ENCODE assay signal across 24 cellular contexts in genomic region chr22:35868938-35869337, GRCh38.
A peak's percentile ranks its signal among the peaks of the same experiment; 100 is the strongest.
DNase-seq lines count a peak whose midpoint lies in the region; ATAC-seq and TF ChIP-seq lines count a peak whose summit lies in the region.
"Had no signal": no experiment of that assay in that cellular context is flagged by ENCODE, and none has a peak within 500 bp of the region (broad histone marks: within the 10 kb centered on the region; RNA-seq: fewer than 3 reads in every experiment).

No MANE protein-coding gene starts in this region.

- H3K36me3 ChIP-seq in psoas muscle (ENCODE audit: insufficient read depth in 1 of 2, low read depth in 1 of 2): no peaks in the 10 kb centered on the region
- H3K36me3 ChIP-seq: Peyer's patch, right lobe of liver had no signal

- no peaks in the 10 kb centered on the region for H3K9me3 ChIP-seq in psoas muscle
- H3K9me3 ChIP-seq: body of pancreas, mucosa of descending colon, Peyer's patch, right lobe of liver had no signal

- H3K4me1 ChIP-seq in psoas muscle: peaks cover 70% of the 10 kb centered on the region

- TF ChIP-seq CTCF in psoas muscle (IDR thresholded peaks at IDR 0.05): no peak

- WGBS in psoas muscle, 3 donors: 96 to 100% (median 98%) methylated on average over 5 of the region's 5 CpGs

- no peak overlapping the region for H3K4me3 ChIP-seq in psoas muscle
- H3K4me3 ChIP-seq: body of pancreas, dorsolateral prefrontal cortex, K562, mucosa of descending colon, Peyer's patch, right lobe of liver had no signal

- DNase-seq in EH (ENCODE audit: low read depth) (peak; percentile 50), M059J (ENCODE audit: low read depth) (peak; percentile 9), epithelial cell of prostate (ENCODE audit: low read depth, low spot score) (no peak), psoas muscle (no peak), NCI-H2227 (lab: John Stamatoyannopoulos, UW; ENCODE audit: unreplicated experiment) (no peak), Kasumi-1 (lab: John Stamatoyannopoulos, UW) (no peak)
- DNase-seq in activated CD4-positive, CD25-positive, alpha-beta regulatory T cell (lab: John Stamatoyannopoulos, UW): no peak
- DNase-seq: activated CD4-positive, alpha-beta T cell treated with anti-CD3 and anti-CD28 coated beads for 48 hours; activated naive CD4-positive, alpha-beta T cell treated with anti-CD3 and anti-CD28 coated beads for 36 hours; body of pancreas; dorsolateral prefrontal cortex; GDM1; GOT3; hypothalamus; mucosa of descending colon; NCI-H1092 treated with DMSO at 0.1 percent for 48 hours; NCI-H2107; NCI-H748 treated with DMSO at 0.1 percent for 48 hours; occipital lobe; Peyer's patch; right lobe of liver; stimulated activated CD4-positive, alpha-beta T cell treated with anti-CD3 and anti-CD28 coated beads, Interleukin-2, amount 100 ng/mL, for 24 hours had no signal

- H3K27me3 ChIP-seq in psoas muscle (ENCODE audit: insufficient read depth in 3 of 3, low read length in 2 of 3): no peaks in the 10 kb centered on the region
- H3K27me3 ChIP-seq: body of pancreas, dorsolateral prefrontal cortex, Peyer's patch, right lobe of liver had no signal

- H3K27ac ChIP-seq in epithelial cell of prostate (peak overlapping the region; percentile 17), psoas muscle (peak overlapping the region; percentile 88)
- H3K27ac ChIP-seq: body of pancreas, dorsolateral prefrontal cortex, Peyer's patch, right lobe of liver had no signal

- intact Hi-C loops in psoas muscle (cut with DNase I): no loop called here

- ATAC-seq in psoas muscle (no peak), GM18861 (IDR thresholded peaks at IDR 0.05; ENCODE audit: unreplicated experiment) (no peak)
- ATAC-seq: body of pancreas, K562, mucosa of descending colon, right lobe of liver had no signal

Comparison
In these comparisons a context has a peak if more than half of its experiments do, and no peak if none do; other contexts are left out.
1. DNase-seq: peak in EH (single experiment) and M059J (single experiment); none in epithelial cell of prostate (single experiment), psoas muscle (0 of 2), activated CD4-positive, CD25-positive, alpha-beta regulatory T cell (0 of 4), NCI-H2227 (single experiment) and Kasumi-1 (0 of 2).